Comparison of ENCODE assay signal across 8 cellular contexts in genomic region chr3:71725279-71725991, GRCh38. TPM values are rescaled to one million over a fixed set of nuclear protein-coding genes. Genes with fewer than 3 reads are reported as not detected.
DNase-seq lines count a peak whose midpoint lies in the region; ATAC-seq, FAIRE-seq and TF ChIP-seq lines count a peak whose summit lies in the region.

Gene EIF4E3, minus strand, starts transcription at chr3:71725402. Its CDS starts 35 bp downstream, at chr3:71725367.

- peak within 1 kb of the TSS; percentile 75 for H3K4me3 Mint-ChIP-seq in osteocyte (ENCODE audit: unreplicated experiment)

- peak within 1 kb of the TSS; percentile 88 for H3K27ac Mint-ChIP-seq in activated naive CD4-positive, alpha-beta T cell treated with anti-CD3 and anti-CD28 coated beads, Interleukin-2, amount 50 U/mL, for 72 hours
- peak within 1 kb of the TSS; percentile 9 for H3K27ac Mint-ChIP-seq in osteocyte (ENCODE audit: unreplicated experiment)

- FAIRE-seq in H54 (lab: Jason Lieb, UNC) = no peak

- intact Hi-C loops in Right ventricle myocardium superior (cut with DNase I) = no loop called here

- H3K36me3 Mint-ChIP-seq in activated naive CD4-positive, alpha-beta T cell treated with anti-CD3 and anti-CD28 coated beads, Interleukin-2, amount 50 U/mL, for 72 hours = peaks cover 8 to 10% of the 10 kb centered on the region in 2 donors
- H3K36me3 Mint-ChIP-seq in osteocyte (ENCODE audit: unreplicated experiment) = no peaks in the 10 kb centered on the region

- H3K4me3 ChIP-seq in NT2/D1 (ENCODE audit: insufficient read length, low read depth) = peak within 1 kb of the TSS; percentile 63

- no peaks in the 10 kb centered on the region for H3K9me3 Mint-ChIP-seq in activated naive CD4-positive, alpha-beta T cell treated with anti-CD3 and anti-CD28 coated beads, Interleukin-2, amount 50 U/mL, for 72 hours
- no peaks in the 10 kb centered on the region for H3K9me3 Mint-ChIP-seq in osteocyte (ENCODE audit: unreplicated experiment)

- peak; percentile 43 for DNase-seq in Daoy (ENCODE audit: low read depth)
- DNase-seq in H54 (ENCODE audit: insufficient read length, low spot score) = peak; percentile 67
- no peak for DNase-seq in NT2/D1 (ENCODE audit: low read depth, low spot score)
- DNase-seq in activated naive CD4-positive, alpha-beta T cell treated with anti-CD3 and anti-CD28 coated beads, Interleukin-2, amount 50 U/mL, for 72 hours (ENCODE audit: low spot score in 2 of 2) = peak; percentile 43 to 67
- DNase-seq in Right ventricle myocardium superior = peak; percentile 50
- no peak for DNase-seq in osteocyte (ENCODE audit: extremely low spot score, unreplicated experiment)

- peaks cover 12% of the 10 kb centered on the region for H3K4me1 Mint-ChIP-seq in osteocyte (ENCODE audit: unreplicated experiment)

- no peaks in the 10 kb centered on the region for H3K36me3 ChIP-seq in NT2/D1 (ENCODE audit: insufficient read depth, insufficient read length, low read length)

- TF ChIP-seq POLR2A in H54 (IDR thresholded peaks at IDR 0.05; ENCODE audit: low read depth, low read length) = no peak

- no peaks in the 10 kb centered on the region for H3K9me3 ChIP-seq in NT2/D1 (ENCODE audit: insufficient read depth, low read length)

- peaks cover 2% of the 10 kb centered on the region for H3K4me1 ChIP-seq in NT2/D1 (ENCODE audit: insufficient read depth, insufficient read length)

- H3K27me3 ChIP-seq in NT2/D1 (ENCODE audit: insufficient read depth, insufficient read length) = peaks cover 26% of the 10 kb centered on the region

- H3K9ac ChIP-seq in NT2/D1 (ENCODE audit: insufficient read length, low read depth) = peak within 1 kb of the TSS; percentile 72

- TF ChIP-seq CTCF in osteocyte (IDR thresholded peaks at IDR 0.05) = no peak

- H3K27me3 Mint-ChIP-seq in osteocyte (ENCODE audit: unreplicated experiment) = peaks cover 55% of the 10 kb centered on the region

- ATAC-seq in activated naive CD4-positive, alpha-beta T cell treated with anti-CD3 and anti-CD28 coated beads, Interleukin-2, amount 50 U/mL, for 72 hours = peak; percentile 64 to 68
- ATAC-seq in Right ventricle myocardium superior (ENCODE audit: poor library complexity) (peak; percentile 65), HG03571 (IDR thresholded peaks at IDR 0.05; ENCODE audit: unreplicated experiment) (no peak), HG03469 (IDR thresholded peaks at IDR 0.05; ENCODE audit: unreplicated experiment) (no peak)

RNA-seq across cellular contexts. Expression of gene EIF4E3, which starts in this region (rescaled TPM):
- 0.83 and 1.7 TPM in 2 replicates for total RNA-seq in Daoy (2014; rRNA removed; shearing (Covaris generic))
- 10 to 100 TPM; 24.6 to 29.7 TPM for total RNA-seq in activated naive CD4-positive, alpha-beta T cell treated with anti-CD3 and anti-CD28 coated beads, Interleukin-2, amount 50 U/mL, for 72 hours
- total RNA-seq in Right ventricle myocardium superior = 52.6 TPM
- 7.7 TPM in 2 replicates for total RNA-seq in osteocyte

Comparison
In these comparisons a context has a peak if more than half of its experiments do, and no peak if none do; other contexts are left out.
1. DNase-seq: peak in Daoy (single experiment), H54 (single experiment), activated naive CD4-positive, alpha-beta T cell treated with anti-CD3 and anti-CD28 coated beads, Interleukin-2, amount 50 U/mL, for 72 hours (2 of 2) and Right ventricle myocardium superior (single experiment); none in NT2/D1 (single experiment) and osteocyte (single experiment).
2. ATAC-seq: peak in activated naive CD4-positive, alpha-beta T cell treated with anti-CD3 and anti-CD28 coated beads, Interleukin-2, amount 50 U/mL, for 72 hours (2 of 2) and Right ventricle myocardium superior (single experiment); none in HG03571 (single experiment) and HG03469 (single experiment).